Comparison of ENCODE assay signal across 21 cellular contexts in the genomic region with DNA sequence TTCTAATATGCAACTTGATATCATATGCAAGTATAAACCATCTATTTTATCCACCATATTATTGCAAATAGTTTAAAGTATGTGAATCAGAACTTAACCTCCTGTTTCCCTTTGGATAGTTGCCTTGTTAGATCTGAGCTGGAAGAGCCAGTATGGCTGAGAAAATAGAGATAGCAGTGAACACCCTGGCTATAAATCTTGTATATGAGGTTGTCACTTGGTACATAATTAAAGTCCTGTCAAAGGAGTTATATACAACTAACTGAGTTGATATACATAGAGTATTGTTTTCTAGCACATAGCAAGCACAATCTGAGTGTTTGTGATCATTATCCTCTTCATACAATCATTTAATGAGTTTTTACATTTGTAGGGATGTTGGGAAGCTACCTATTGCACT.
"Had no signal": no experiment of that assay in that cellular context is flagged by ENCODE, and none has a peak within 500 bp of the region (broad histone marks: within the 10 kb centered on the region; RNA-seq: fewer than 3 reads in every experiment).

No MANE protein-coding gene starts in this region.

- ATAC-seq: K562 had no signal

- H3K36me3 ChIP-seq: SJSA1 had no signal

- H3K27me3 ChIP-seq: SJSA1 had no signal

- H3K27ac ChIP-seq: KMS-11, SJSA1, SK-N-MC had no signal

- H3K4me1 ChIP-seq: SJSA1 had no signal

- H3K9me3 ChIP-seq: SJSA1 had no signal

- DNase-seq: Kasumi-1, MV-4-11, NCI-H1048, NCI-H1105, NCI-H1436, NCI-H187, NCI-H2029, NCI-H2081 treated with DMSO at 0.1 percent for 48 hours, NCI-H2171, NCI-H226, NCI-H446, NCI-H510A, NCI-H524 treated with DMSO at 0.1 percent for 48 hours, NCI-H82, Right ventricle myocardium superior, RPMI8226, SIG-M5 had no signal

- H3K9ac ChIP-seq: KMS-11 had no signal

- H3K4me3 ChIP-seq: K562, SJSA1, SK-N-MC had no signal
